1 cellular context compared by ENCODE assay signal in genomic region chr20:63273635-63274380, GRCh38.
A peak's percentile ranks its signal among the peaks of the same experiment; 100 is the strongest.
TF ChIP-seq lines count a peak whose summit lies in the region.

No MANE protein-coding gene starts in this region.

TF ChIP-seq in HepG2, 621 proteins besides CTCF, POLR2A, EP300 and RAD21 (continued from another document and continues in another):
- TF ChIP-seq THRA (CRISPR knock-in tag; IDR thresholded peaks at IDR 0.05; ENCODE audit: borderline replicate concordance) (no peak), HES4 (CRISPR knock-in tag; IDR thresholded peaks at IDR 0.05; ENCODE audit: borderline replicate concordance) (0 out of 2 replicates have a peak, but pooled peaks have one; percentile 52), ZNF768 (CRISPR knock-in tag; IDR thresholded peaks at IDR 0.05) (peak; percentile 19; the same call in 1 of the 2 replicates), DBP (CRISPR knock-in tag; IDR thresholded peaks at IDR 0.05; ENCODE audit: not compliant biosample characterization) (no peak), CREBL2 (CRISPR knock-in tag; IDR thresholded peaks at IDR 0.05; ENCODE audit: borderline replicate concordance) (no peak; the same call in 1 of the 2 replicates), EED (CRISPR knock-in tag; IDR thresholded peaks at IDR 0.05) (peak; percentile 23; the same call in 1 of the 2 replicates), RBM39 (IDR thresholded peaks at IDR 0.05; ENCODE audit: low read depth, low read length, poor library complexity, severe bottlenecking) (no peak), ELF3 (CRISPR knock-in tag; IDR thresholded peaks at IDR 0.05) (no peak), FOSL2 (CRISPR knock-in tag; IDR thresholded peaks at IDR 0.05) (peak; percentile 96), ZNF501 (CRISPR knock-in tag; IDR thresholded peaks at IDR 0.05) (peak; percentile 57; the same call in 1 of the 2 replicates), HIVEP1 (CRISPR knock-in tag; IDR thresholded peaks at IDR 0.05) (peak; percentile 71), MTF1 (CRISPR knock-in tag; IDR thresholded peaks at IDR 0.05) (no peak), HNRNPK (IDR thresholded peaks at IDR 0.05; ENCODE audit: low read depth, low read length, poor library complexity, severe bottlenecking) (peak; percentile 72), PRMT3 (CRISPR knock-in tag; IDR thresholded peaks at IDR 0.05; ENCODE audit: borderline replicate concordance, low read depth) (no peak), ZMYM4 (CRISPR knock-in tag; IDR thresholded peaks at IDR 0.05) (0 out of 2 replicates have a peak, but pooled peaks have one; percentile 8), KDM6A (CRISPR knock-in tag; IDR thresholded peaks at IDR 0.05; ENCODE audit: low read depth) (no peak), MAX (IDR thresholded peaks at IDR 0.05) (0 out of 2 replicates have a peak, but pooled peaks have one; percentile 33), AKNA (CRISPR knock-in tag; IDR thresholded peaks at IDR 0.05; ENCODE audit: borderline replicate concordance) (no peak), HMGXB4 (CRISPR knock-in tag; IDR thresholded peaks at IDR 0.05; ENCODE audit: borderline replicate concordance in 1 of 2, low read depth in 1 of 2) (0 out of 4 replicates have a peak, but pooled peaks of 1 of the 2 experiments have one; percentile 21), SKIL (CRISPR knock-in tag; IDR thresholded peaks at IDR 0.05; ENCODE audit: borderline replicate concordance) (no peak), MAF1 (CRISPR knock-in tag; IDR thresholded peaks at IDR 0.05; ENCODE audit: borderline replicate concordance) (no peak), CEBPG (CRISPR knock-in tag; IDR thresholded peaks at IDR 0.05) (0 out of 2 replicates have a peak, but pooled peaks have one; percentile 3), LCORL (IDR thresholded peaks at IDR 0.05) (no peak), LCORL (CRISPR knock-in tag; IDR thresholded peaks at IDR 0.05) (peak; percentile 42; the same call in 1 of the 2 replicates), UBTF (CRISPR knock-in tag; IDR thresholded peaks at IDR 0.05) (no peak), AHR (CRISPR knock-in tag; IDR thresholded peaks at IDR 0.05) (no peak), ZNF496 (CRISPR knock-in tag; IDR thresholded peaks at IDR 0.05; ENCODE audit: insufficient replicate concordance) (no peak), ZNF546 (CRISPR knock-in tag; conservative IDR thresholded peaks at IDR 0.05) (no peak), ZNF276 (CRISPR knock-in tag; IDR thresholded peaks at IDR 0.05; ENCODE audit: low read depth) (no peak), RFX3 (CRISPR knock-in tag; IDR thresholded peaks at IDR 0.05) (no peak), E2F1 (CRISPR knock-in tag; IDR thresholded peaks at IDR 0.05) (no peak), BRD4 (CRISPR knock-in tag; IDR thresholded peaks at IDR 0.05) (no peak), ZNF883 (CRISPR knock-in tag; IDR thresholded peaks at IDR 0.05; ENCODE audit: not compliant biosample characterization) (peak; percentile 52), TAF15 (IDR thresholded peaks at IDR 0.05; ENCODE audit: low read depth, low read length, poor library complexity, severe bottlenecking) (no peak), ZNF720 (CRISPR knock-in tag; IDR thresholded peaks at IDR 0.05) (no peak), DMAP1 (CRISPR knock-in tag; IDR thresholded peaks at IDR 0.05) (peak; percentile 47; the same call in 1 of the 2 replicates), FOXK2 (IDR thresholded peaks at IDR 0.05) (no peak), RARG (CRISPR knock-in tag; IDR thresholded peaks at IDR 0.05; ENCODE audit: low read depth) (no peak), ZFP37 (CRISPR knock-in tag; IDR thresholded peaks at IDR 0.05; ENCODE audit: borderline replicate concordance) (0 out of 2 replicates have a peak, but pooled peaks have one; percentile 76), ZNF816 (CRISPR knock-in tag; IDR thresholded peaks at IDR 0.05; ENCODE audit: borderline replicate concordance) (no peak), MAFG (CRISPR knock-in tag; IDR thresholded peaks at IDR 0.05) (no peak), SALL1 (CRISPR knock-in tag; IDR thresholded peaks at IDR 0.05) (peak; percentile 45; the same call in 1 of the 2 replicates), ARNT (IDR thresholded peaks at IDR 0.05) (no peak), GABPB1 (CRISPR knock-in tag; IDR thresholded peaks at IDR 0.05) (peak; percentile 54), HBP1 (CRISPR knock-in tag; IDR thresholded peaks at IDR 0.05; ENCODE audit: low read depth) (no peak; the same call in 1 of the 2 replicates), ZNF660 (CRISPR knock-in tag; IDR thresholded peaks at IDR 0.05; ENCODE audit: borderline replicate concordance, low read depth) (no peak), ZNF382 (CRISPR knock-in tag; IDR thresholded peaks at IDR 0.05; ENCODE audit: borderline replicate concordance) (no peak)
